8 cellular contexts compared by ENCODE assay signal in the genomic region with DNA sequence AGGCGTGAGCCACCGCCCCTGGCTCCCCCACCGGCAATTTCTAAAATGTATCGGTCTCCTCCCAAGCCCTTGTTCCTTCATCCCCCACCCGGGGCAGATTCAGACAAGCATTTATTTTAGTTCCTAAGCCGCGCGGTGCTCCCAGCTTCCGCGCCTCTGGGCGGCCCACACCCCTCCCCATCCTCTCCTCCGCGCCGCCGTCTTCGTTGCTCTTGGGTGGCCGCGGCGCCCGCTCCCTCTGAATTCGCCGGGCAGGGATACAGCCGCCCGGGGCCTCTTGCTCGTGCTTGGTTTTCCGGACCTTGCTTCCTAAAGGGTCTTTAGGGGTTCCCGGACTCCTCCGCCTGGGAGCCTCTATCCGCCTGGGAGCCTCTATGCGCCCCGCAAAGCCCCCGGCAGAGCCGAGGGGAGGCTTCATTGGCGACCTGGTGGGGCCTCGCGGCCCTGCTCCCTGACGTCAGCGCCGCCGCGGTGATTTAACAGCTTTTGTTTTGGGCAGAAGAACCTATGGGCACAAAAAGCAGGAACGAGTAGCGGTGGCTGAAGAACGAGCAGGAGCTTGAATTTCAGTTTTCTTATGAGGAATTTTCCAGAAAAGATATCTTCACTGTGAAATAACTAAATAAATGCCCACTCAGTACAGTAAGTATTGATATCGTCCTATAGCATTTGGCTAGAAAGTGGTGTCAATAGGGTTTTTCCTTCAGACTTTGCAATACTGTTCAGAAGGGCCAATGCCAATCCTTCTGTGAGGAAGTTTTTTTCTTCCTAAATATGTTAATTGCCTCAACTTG. TPM values are rescaled to one million over a fixed set of nuclear protein-coding genes. Genes with fewer than 3 reads are reported as not detected.
A peak's percentile ranks its signal among the peaks of the same experiment; 100 is the strongest.
DNase-seq lines count a peak whose midpoint lies in the region; ATAC-seq, FAIRE-seq and TF ChIP-seq lines count a peak whose summit lies in the region.

No MANE protein-coding gene starts in this region.

- intact Hi-C loops in ascending aorta (cut with DNase I): loop anchor here (1.0 to 5.0 kb wide), 6 partner anchors 16 to 301 kb away; partner anchors contain the start of genes OSBPL6, PJVK, PLEKHA3 and PRKRA
- intact Hi-C loops in aorta (cut with DNase I): loop anchor here in 1 of 2 donors (2.0 to 10.0 kb wide), 2 partner anchors 67 to 299 kb away; partner anchors contain the start of genes PLEKHA3 and RBM45

- H3K9me3 ChIP-seq in ascending aorta (no peaks in the 10 kb centered on the region), hepatocyte (ENCODE audit: low read depth) (no peaks in the 10 kb centered on the region), aorta (ENCODE audit: control insufficient read depth, low read length) (no peaks in the 10 kb centered on the region)

- no peaks in the 10 kb centered on the region for H3K79me2 ChIP-seq in hepatocyte

- WGBS in hepatocyte (ENCODE audit: low lambda C conversion rate, missing lambda C conversion rate): 2% methylated on average over 45 of the region's 45 CpGs
- WGBS in aorta, 2 donors: 0 to 1% methylated on average over 44 to 45 of the region's 45 CpGs

- no peak for TF ChIP-seq CTCF in ascending aorta (IDR thresholded peaks at IDR 0.05)
- no peak for TF ChIP-seq CTCF in hepatocyte (IDR thresholded peaks at IDR 0.05; ENCODE audit: poor library complexity)

- H3K9me2 ChIP-seq in hepatocyte (replicated peaks; ENCODE audit: insufficient read depth): no peaks in the 10 kb centered on the region

- H3K4me3 ChIP-seq in ascending aorta: peak overlapping the region; percentile 79
- peak overlapping the region; percentile 43 for H3K4me3 ChIP-seq in hepatocyte
- peak overlapping the region; percentile 53 to 66 for H3K4me3 ChIP-seq in aorta (ENCODE audit: low read length in 2 of 2)

- no peaks in the 10 kb centered on the region for H3K27me3 ChIP-seq in ascending aorta
- no peaks in the 10 kb centered on the region for H3K27me3 ChIP-seq in hepatocyte
- H3K27me3 ChIP-seq in aorta (ENCODE audit: control insufficient read depth in 1 of 2, insufficient read depth in 2 of 2, low read length in 1 of 2): no peaks in the 10 kb centered on the region

- peak overlapping the region; percentile 87 for H2AFZ ChIP-seq in hepatocyte

- peak; percentile 80; the same call in 1 of the 2 replicates for TF ChIP-seq POLR2A in GM12892 (IDR thresholded peaks at IDR 0.05; ENCODE audit: low read depth, low read length)

- H3K36me3 ChIP-seq in ascending aorta (no peaks in the 10 kb centered on the region), hepatocyte (replicated peaks; ENCODE audit: insufficient read depth, low read depth) (no peaks in the 10 kb centered on the region), aorta (ENCODE audit: control insufficient read depth in 1 of 2, insufficient read depth in 2 of 2, low read length in 1 of 2) (no peaks in the 10 kb centered on the region)

- H4K20me1 ChIP-seq in hepatocyte (ENCODE audit: insufficient read depth, poor library complexity, severe bottlenecking): no peaks in the 10 kb centered on the region

- ATAC-seq in HG02763 (IDR thresholded peaks at IDR 0.05; ENCODE audit: unreplicated experiment) (peak; percentile 76), aorta (ENCODE audit: low FRiP score) (peak; percentile 94)

- H3K4me1 ChIP-seq in ascending aorta: no peaks in the 10 kb centered on the region
- H3K4me1 ChIP-seq in hepatocyte (ENCODE audit: insufficient read depth): peaks cover 7% of the 10 kb centered on the region
- H3K4me1 ChIP-seq in aorta (ENCODE audit: control insufficient read depth in 1 of 2, insufficient read depth in 2 of 2, low read length in 2 of 2): no peaks in the 10 kb centered on the region

- peak; percentile 81 for FAIRE-seq in GM12892 (lab: Jason Lieb, UNC)

- H3K4me2 ChIP-seq in hepatocyte: peak overlapping the region; percentile 81

- DNase-seq in GM12892 (ENCODE audit: insufficient read length) (peak; percentile 46), NCI-H1417 (lab: John Stamatoyannopoulos, UW) (peak; percentile 52 to 96 (median 94)), T-helper 22 cell (ENCODE audit: low read depth) (peak; percentile 55), ascending aorta (ENCODE audit: low spot score in 2 of 2) (peak; percentile 31 to 89), hepatocyte (ENCODE audit: low spot score) (peak; percentile 74), renal cortical epithelial cell (ENCODE audit: low read depth) (peak; percentile 44), aorta (peak; percentile 87 to 93)

- peak overlapping the region; percentile 96 to 97 for H3K27ac ChIP-seq in ascending aorta
- peak overlapping the region; percentile 93 for H3K27ac ChIP-seq in hepatocyte
- peak overlapping the region; percentile 79 to 83 for H3K27ac ChIP-seq in aorta (ENCODE audit: low read depth in 1 of 2, low read length in 2 of 2)

RNA-seq across cellular contexts. Expression of gene PRKRA, which starts 37.3 kb away (rescaled TPM):
- polyA plus RNA-seq in GM12892 (2012; ENCODE audit: missing spikeins): 58.2 TPM
- total RNA-seq in ascending aorta: 75.5 TPM
- 51.7 and 53.0 TPM in 2 replicates for total RNA-seq in hepatocyte
- polyA plus RNA-seq in hepatocyte: 33.4 and 39.8 TPM in 2 replicates
- 53.3 and 63.4 TPM in 2 replicates for total RNA-seq in renal cortical epithelial cell
- total RNA-seq in aorta: 10 to 100 TPM; 55.6 to 69.9 TPM
- polyA plus RNA-seq in aorta: 10 to 100 TPM; 43.1 to 56.1 TPM

RNA-seq across cellular contexts. Expression of gene PJVK, which starts 37.5 kb away (rescaled TPM):
- polyA plus RNA-seq in GM12892 (2012; ENCODE audit: missing spikeins): 3.7 TPM
- total RNA-seq in ascending aorta (not detected), hepatocyte (3.8 and 3.9 TPM in 2 replicates), renal cortical epithelial cell (0.87 and 3.3 TPM in 2 replicates), aorta (1 to 10 TPM; 2.2 to 8.4 TPM)
- polyA plus RNA-seq in hepatocyte (3.2 and 4.6 TPM in 2 replicates), aorta (10 to 100 TPM in 1 of 2 donors, under 1 TPM in 1; 0.75 to 10.6 TPM)

Comparison
In these comparisons a context has a peak if more than half of its experiments do, and no peak if none do; other contexts are left out.
1. Peak in every context shown above with its lines: DNase-seq, ATAC-seq, H3K4me3 ChIP-seq and H3K27ac ChIP-seq.
2. DNase-seq: peak in every context shown above with its lines; median percentile 94 in NCI-H1417; 90 in aorta; 74 in hepatocyte; 60 in ascending aorta; 55 in T-helper 22 cell; 46 in GM12892; 44 in renal cortical epithelial cell.